In genomic region chr3:23915537-23916108, GRCh38 we compare ENCODE assay signal across 8 cellular contexts. TPM values are rescaled to one million over a fixed set of nuclear protein-coding genes. Genes with fewer than 3 reads are reported as not detected.
A peak's percentile ranks its signal among the peaks of the same experiment; 100 is the strongest.
DNase-seq lines count a peak whose midpoint lies in the region; ATAC-seq and TF ChIP-seq lines count a peak whose summit lies in the region.

No MANE protein-coding gene starts in this region.

- peak overlapping the region in 1 of 2 experiments; percentile 31; a peak in 1 of 4 replicates for H4K8ac ChIP-seq in IMR-90 (ENCODE audit: low read depth in 2 of 2, low read length in 2 of 2)

- peak overlapping the region; percentile 17 for H3K9ac ChIP-seq in IMR-90 (ENCODE audit: low read depth, low read length)

- peaks cover 23% of the 10 kb centered on the region for H3K36me3 ChIP-seq in CD4-positive, CD25-positive, alpha-beta regulatory T cell (ENCODE audit: control insufficient read depth, insufficient read depth, low read length)
- H3K36me3 ChIP-seq in IMR-90 (ENCODE audit: control insufficient read depth, insufficient read depth, low read length), result peaks cover 12% of the 10 kb centered on the region
- H3K36me3 ChIP-seq in kidney epithelial cell (ENCODE audit: control insufficient read depth, insufficient read depth, low read length), result no peaks in the 10 kb centered on the region
- no peaks in the 10 kb centered on the region for H3K36me3 ChIP-seq in testis (ENCODE audit: low read depth, missing control alignments)

- H3K27ac Mint-ChIP-seq in CD4-positive, CD25-positive, alpha-beta regulatory T cell, result peak overlapping the region in 2 of 3 donors; percentile 98
- no peak overlapping the region for H3K27ac Mint-ChIP-seq in activated naive CD8-positive, alpha-beta T cell treated with anti-CD3 and anti-CD28 coated beads for 36 hours

- TF ChIP-seq POLR2A in IMR-90 (IDR thresholded peaks at IDR 0.05; ENCODE audit: low read depth, low read length), result no peak
- no peak for TF ChIP-seq POLR2A in testis (IDR thresholded peaks at IDR 0.05)

- in situ Hi-C loops in IMR-90 (cut with MboI; ENCODE audit: low sequenced_read_pairs), result no loop called here

- peak overlapping the region; percentile 37 for H3K4me2 ChIP-seq in IMR-90 (ENCODE audit: low read depth, low read length)

- H3K9me3 Mint-ChIP-seq in CD4-positive, CD25-positive, alpha-beta regulatory T cell, result no peaks in the 10 kb centered on the region
- H3K9me3 Mint-ChIP-seq in activated naive CD8-positive, alpha-beta T cell treated with anti-CD3 and anti-CD28 coated beads for 36 hours, result no peaks in the 10 kb centered on the region

- DNase-seq in CD4-positive, CD25-positive, alpha-beta regulatory T cell, result no peak
- DNase-seq in IMR-90, result peak; percentile 64
- DNase-seq in activated naive CD8-positive, alpha-beta T cell treated with anti-CD3 and anti-CD28 coated beads for 36 hours, result no peak
- DNase-seq in kidney epithelial cell (ENCODE audit: low read depth), result no peak
- peak; percentile 41 for DNase-seq in testis
- DNase-seq in DMS79 (lab: John Stamatoyannopoulos, UW), result no peak
- DNase-seq in NCI-H345 (lab: John Stamatoyannopoulos, UW), result no peak
- no peak for DNase-seq in NCI-H187 treated with DMSO at 0.1 percent for 48 hours (lab: John Stamatoyannopoulos, UW)

- H3K27me3 Mint-ChIP-seq in CD4-positive, CD25-positive, alpha-beta regulatory T cell, result peaks cover 10% of the 10 kb centered on the region
- H3K27me3 Mint-ChIP-seq in activated naive CD8-positive, alpha-beta T cell treated with anti-CD3 and anti-CD28 coated beads for 36 hours, result no peaks in the 10 kb centered on the region

- no peak overlapping the region for H2BK15ac ChIP-seq in IMR-90 (ENCODE audit: low read depth, low read length)

- peak overlapping the region; percentile 99 for H3K4me3 Mint-ChIP-seq in CD4-positive, CD25-positive, alpha-beta regulatory T cell
- H3K4me3 Mint-ChIP-seq in activated naive CD8-positive, alpha-beta T cell treated with anti-CD3 and anti-CD28 coated beads for 36 hours, result peak overlapping the region; percentile 97

- H3K27ac ChIP-seq in CD4-positive, CD25-positive, alpha-beta regulatory T cell (ENCODE audit: insufficient read depth, low read length, poor library complexity, severe bottlenecking), result no peak overlapping the region
- no peak overlapping the region for H3K27ac ChIP-seq in IMR-90 (ENCODE audit: insufficient read depth, low read length)
- H3K27ac ChIP-seq in testis, result peak overlapping the region; percentile 81 to 98

- 63 to 100% methylated on average over 1 to 5 of the region's 7 CpGs for WGBS in IMR-90 (ENCODE audit: extremely low coverage in 2 of 2, insufficient read length in 1 of 2), 2 experiments
- WGBS in testis, 2 donors, result 35 to 41% methylated on average over 7 of the region's 7 CpGs

- H4K5ac ChIP-seq in IMR-90 (ENCODE audit: low read depth, low read length), result no peak overlapping the region

- no peak overlapping the region for H2AFZ ChIP-seq in IMR-90 (replicated peaks; ENCODE audit: low read length, poor library complexity)

- no peak overlapping the region for H4K91ac ChIP-seq in IMR-90 (ENCODE audit: insufficient read depth, low read depth, low read length)

- no peak overlapping the region for H2BK120ac ChIP-seq in IMR-90 (ENCODE audit: low read depth, low read length)

- no peak overlapping the region for H2AK5ac ChIP-seq in IMR-90 (ENCODE audit: low read depth, low read length)

- peaks cover 39% of the 10 kb centered on the region for H3K36me3 Mint-ChIP-seq in CD4-positive, CD25-positive, alpha-beta regulatory T cell
- peaks cover 39% of the 10 kb centered on the region for H3K36me3 Mint-ChIP-seq in activated naive CD8-positive, alpha-beta T cell treated with anti-CD3 and anti-CD28 coated beads for 36 hours

- H4K20me1 ChIP-seq in IMR-90 (ENCODE audit: insufficient read depth, low read length), result peaks cover 33% of the 10 kb centered on the region

- peaks cover 22 to 49% of the 10 kb centered on the region in 2 experiments for H3K79me1 ChIP-seq in IMR-90 (ENCODE audit: low read depth in 1 of 2, low read length in 2 of 2)

- dilution Hi-C loops in IMR-90 (cut with HindIII; ENCODE audit: low sequenced_read_pairs, unreplicated experiment), result no loop called here

- intact Hi-C loops in IMR-90 (cut with micrococcal nuclease), result loop anchor here (10.0 kb wide), 1 partner anchor 769 kb away; no protein-coding TSS in a partner anchor
- intact Hi-C loops in testis (cut with DNase I; ENCODE audit: low total_unique reads), result no loop called here

- H3K23ac ChIP-seq in IMR-90 (ENCODE audit: low read depth, low read length), result peak overlapping the region; percentile 25

- H3K27me3 ChIP-seq in CD4-positive, CD25-positive, alpha-beta regulatory T cell (ENCODE audit: control insufficient read depth, insufficient read depth, low read length), result no peaks in the 10 kb centered on the region
- no peaks in the 10 kb centered on the region for H3K27me3 ChIP-seq in IMR-90 (ENCODE audit: control insufficient read depth, insufficient read depth, low read length)
- H3K27me3 ChIP-seq in kidney epithelial cell (ENCODE audit: control insufficient read depth, insufficient read depth, low read length), result no peaks in the 10 kb centered on the region
- H3K27me3 ChIP-seq in testis, result no peaks in the 10 kb centered on the region

- BruUV-seq in IMR-90 (replicated peaks; lab: Mats Ljungman, UMichigan), result no TSS peak

- H3K4me3 ChIP-seq in CD4-positive, CD25-positive, alpha-beta regulatory T cell (ENCODE audit: low read depth, low read length), result peak overlapping the region; percentile 73
- peak overlapping the region; percentile 57 for H3K4me3 ChIP-seq in IMR-90 (ENCODE audit: insufficient read depth, low read depth, low read length)
- H3K4me3 ChIP-seq in kidney epithelial cell (ENCODE audit: low read depth, low read length), result peak overlapping the region; percentile 77
- peak overlapping the region; percentile 80 to 97 for H3K4me3 ChIP-seq in testis

- POLR2A ChIA-PET in IMR-90 (lab: Charles Lee; ENCODE audit: unreplicated experiment), result interaction anchor here (0.7 kb wide), 1 partner anchor 148 kb away, joined by 3 read pairs; no protein-coding TSS in a partner anchor

- H3K18ac ChIP-seq in IMR-90 (ENCODE audit: low read depth, low read length), result no peak overlapping the region

- H3K56ac ChIP-seq in IMR-90 (ENCODE audit: extremely low read depth, insufficient read depth, low read length), result no peak overlapping the region

- CTCF ChIA-PET in IMR-90 (lab: Yijun Ruan, JAX), result interaction anchor here (0.7 to 1.6 kb wide), 4 partner anchors 12 to 81 kb away, joined by 3 to 4 read pairs (median 4); no protein-coding TSS in a partner anchor

- no peak overlapping the region for H3K4ac ChIP-seq in IMR-90 (ENCODE audit: low read depth, low read length)

- H3K4me1 ChIP-seq in CD4-positive, CD25-positive, alpha-beta regulatory T cell (ENCODE audit: control insufficient read depth, insufficient read depth, low read length, poor library complexity, severe bottlenecking), result peaks cover 26% of the 10 kb centered on the region
- H3K4me1 ChIP-seq in IMR-90 (ENCODE audit: control insufficient read depth, insufficient read depth, low read length) (no peaks in the 10 kb centered on the region), testis (peaks cover 10% of the 10 kb centered on the region)

- TF ChIP-seq RAD21 in IMR-90 (IDR thresholded peaks at IDR 0.05; ENCODE audit: low read length), result no peak

- no peaks in the 10 kb centered on the region for H3K9me3 ChIP-seq in CD4-positive, CD25-positive, alpha-beta regulatory T cell (ENCODE audit: control insufficient read depth in 2 of 2, low read length in 2 of 2)
- H3K9me3 ChIP-seq in IMR-90 (ENCODE audit: control insufficient read depth, insufficient read depth, low read length), result no peaks in the 10 kb centered on the region
- no peaks in the 10 kb centered on the region for H3K9me3 ChIP-seq in testis

- peaks cover 37 to 67% (median 43%) of the 10 kb centered on the region in 4 donors for H3K4me1 Mint-ChIP-seq in CD4-positive, CD25-positive, alpha-beta regulatory T cell
- peaks cover 38% of the 10 kb centered on the region for H3K4me1 Mint-ChIP-seq in activated naive CD8-positive, alpha-beta T cell treated with anti-CD3 and anti-CD28 coated beads for 36 hours

- TF ChIP-seq CTCF in IMR-90 (conservative IDR thresholded peaks at IDR 0.05; ENCODE audit: low read depth, low read length) (no peak), kidney epithelial cell (IDR thresholded peaks at IDR 0.05; ENCODE audit: insufficient read depth, low read length, poor library complexity, severe bottlenecking) (no peak), testis (IDR thresholded peaks at IDR 0.05) (no peak)

- no peak overlapping the region for H2BK5ac ChIP-seq in IMR-90 (ENCODE audit: low read depth, low read length, poor library complexity, severe bottlenecking)

- H3K14ac ChIP-seq in IMR-90 (replicated peaks; ENCODE audit: low read depth, low read length), result 0 out of 2 replicates have a peak overlapping the region, but pooled peaks have one; percentile 1

- ATAC-seq in CD4-positive, CD25-positive, alpha-beta regulatory T cell (ENCODE audit: low read depth in 2 of 2), result no peak
- no peak for ATAC-seq in IMR-90 (ENCODE audit: low read depth)

- H3K9me1 ChIP-seq in IMR-90 (ENCODE audit: insufficient read depth, low read length), result no peaks in the 10 kb centered on the region

- H2BK20ac ChIP-seq in IMR-90 (ENCODE audit: low read depth, low read length), result no peak overlapping the region

- H2AK9ac ChIP-seq in IMR-90 (replicated peaks; ENCODE audit: low read depth, low read length, poor library complexity), result no peak overlapping the region

RNA-seq across cellular contexts. Expression of gene NKIRAS1, which starts 1.2 kb away (rescaled TPM):
- total RNA-seq in CD4-positive, CD25-positive, alpha-beta regulatory T cell, result 2.1 TPM
- polyA plus RNA-seq in CD4-positive, CD25-positive, alpha-beta regulatory T cell, result 1 to 10 TPM; 3.6 to 5.8 (median 4.1) TPM
- total RNA-seq in IMR-90 (2012; rRNA removed) (6.8 and 16.1 TPM in 2 replicates), kidney epithelial cell (7.1 and 10.3 TPM in 2 replicates), testis (10 to 100 TPM; 37.2 to 41.1 TPM)
- polyA plus RNA-seq in IMR-90 (2012; rRNA removed) (5.6 and 6.1 TPM in 2 replicates), testis (ENCODE audit: insufficient read depth, low read depth, low replicate concordance) (35.0 TPM)
- 2.4 and 3.6 TPM in 2 replicates for polyA plus RNA-seq in IMR-90 (2012; cell fraction: cytosol; rRNA removed)
- polyA plus RNA-seq in IMR-90 (2012; cell fraction: nucleus; rRNA removed; ENCODE audit: low replicate concordance), result 1.0 and 3.0 TPM in 2 replicates
- total RNA-seq in activated naive CD8-positive, alpha-beta T cell treated with anti-CD3 and anti-CD28 coated beads for 36 hours, result 1 to 10 TPM; 6.4 to 6.9 TPM

RNA-seq across cellular contexts. Expression of gene RPL15, which starts 1.3 kb away (rescaled TPM):
- total RNA-seq in CD4-positive, CD25-positive, alpha-beta regulatory T cell, result 1,532 TPM
- polyA plus RNA-seq in CD4-positive, CD25-positive, alpha-beta regulatory T cell, result 1,000 to 10,000 TPM; 3,663 to 5,496 (median 4,603) TPM
- total RNA-seq in IMR-90 (2012; rRNA removed) (1,419 and 2,730 TPM in 2 replicates), kidney epithelial cell (3,479 and 3,843 TPM in 2 replicates), testis (1,000 to 10,000 TPM in 1 of 2 donors, 100 to 1,000 TPM in 1; 783 to 1,409 TPM)
- polyA plus RNA-seq in IMR-90 (2012; rRNA removed) (4,701 and 5,087 TPM in 2 replicates), testis (ENCODE audit: insufficient read depth, low read depth, low replicate concordance) (1,993 TPM)
- 2,854 and 3,719 TPM in 2 replicates for polyA plus RNA-seq in IMR-90 (2012; cell fraction: cytosol; rRNA removed)
- 1,256 and 2,197 TPM in 2 replicates for polyA plus RNA-seq in IMR-90 (2012; cell fraction: nucleus; rRNA removed; ENCODE audit: low replicate concordance)
- 1,000 to 10,000 TPM; 2,473 to 2,489 TPM for total RNA-seq in activated naive CD8-positive, alpha-beta T cell treated with anti-CD3 and anti-CD28 coated beads for 36 hours

RNA-seq across cellular contexts. Expression of gene NR1D2, which starts 29.5 kb away (rescaled TPM):
- 113 TPM for total RNA-seq in CD4-positive, CD25-positive, alpha-beta regulatory T cell
- polyA plus RNA-seq in CD4-positive, CD25-positive, alpha-beta regulatory T cell, result 10 to 100 TPM; 35.9 to 47.5 (median 43.9) TPM
- 41.0 and 46.1 TPM in 2 replicates for total RNA-seq in IMR-90 (2012; rRNA removed)
- 7.5 and 8.1 TPM in 2 replicates for polyA plus RNA-seq in IMR-90 (2012; rRNA removed)
- polyA plus RNA-seq in IMR-90 (2012; cell fraction: cytosol; rRNA removed), result 1.7 and 2.1 TPM in 2 replicates
- polyA plus RNA-seq in IMR-90 (2012; cell fraction: nucleus; rRNA removed; ENCODE audit: low replicate concordance), result 0.62 and 8.5 TPM in 2 replicates
- total RNA-seq in activated naive CD8-positive, alpha-beta T cell treated with anti-CD3 and anti-CD28 coated beads for 36 hours, result 1 to 10 TPM; 4.8 to 5.0 TPM
- total RNA-seq in kidney epithelial cell, result 13.6 and 16.1 TPM in 2 replicates
- total RNA-seq in testis, result 10 to 100 TPM; 33.1 to 41.2 TPM
- polyA plus RNA-seq in testis (ENCODE audit: insufficient read depth, low read depth, low replicate concordance), result 14.5 TPM

Comparison
In these comparisons a context has a peak if more than half of its experiments do, and no peak if none do; other contexts are left out.
1. DNase-seq: peak in IMR-90 (single experiment) and testis (single experiment); none in CD4-positive, CD25-positive, alpha-beta regulatory T cell (0 of 3), activated naive CD8-positive, alpha-beta T cell treated with anti-CD3 and anti-CD28 coated beads for 36 hours (single experiment), kidney epithelial cell (single experiment), DMS79 (single experiment), NCI-H345 (single experiment) and NCI-H187 treated with DMSO at 0.1 percent for 48 hours (single experiment).
2. H3K27ac ChIP-seq: peak in testis (2 of 2); none in CD4-positive, CD25-positive, alpha-beta regulatory T cell (single experiment) and IMR-90 (single experiment).
3. Peak in every context shown above with its lines, with median percentiles within 50 percentile points of each other: H3K4me3 ChIP-seq.